18 cellular contexts compared by ENCODE assay signal in the genomic region with DNA sequence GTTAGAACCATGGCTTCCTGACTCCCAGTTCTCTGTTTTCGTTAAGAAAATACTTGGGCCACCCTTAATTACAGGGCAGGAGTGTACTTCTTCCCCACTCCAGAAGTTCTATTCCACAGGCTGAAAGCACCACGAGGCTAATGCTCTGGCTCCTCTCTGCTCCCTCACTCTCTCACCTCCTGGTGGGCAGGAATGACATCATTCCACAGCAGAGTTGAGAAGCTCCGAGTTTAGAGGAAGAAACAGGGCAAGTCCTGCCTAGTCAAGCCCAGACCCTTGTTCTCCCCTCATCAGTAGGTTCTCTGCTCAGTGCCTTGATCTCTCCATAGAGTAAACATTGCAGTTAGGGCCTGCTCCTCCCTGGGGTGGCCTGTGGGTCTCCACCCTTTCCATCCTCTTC.
DNase-seq lines count a peak whose midpoint lies in the region; ATAC-seq and TF ChIP-seq lines count a peak whose summit lies in the region.
"Had no signal": no experiment of that assay in that cellular context is flagged by ENCODE, and none has a peak within 500 bp of the region (broad histone marks: within the 10 kb centered on the region; RNA-seq: fewer than 3 reads in every experiment).

No MANE protein-coding gene starts in this region.

- H3K36me3 Mint-ChIP-seq in endodermal cell (ENCODE audit: low read depth) (no peaks in the 10 kb centered on the region), T-cell (no peaks in the 10 kb centered on the region)

- H3K23ac ChIP-seq in mesendoderm (ENCODE audit: low read length): no peak overlapping the region

- H3K4me3 ChIP-seq in endodermal cell (ENCODE audit: low read length): no peak overlapping the region
- H3K4me3 ChIP-seq in mesendoderm (ENCODE audit: low read length): no peak overlapping the region
- H3K4me3 ChIP-seq: A549, GM23338 had no signal

- H3K4me1 ChIP-seq in endodermal cell (ENCODE audit: control insufficient read depth, insufficient read depth, low read length) (peaks cover 6% of the 10 kb centered on the region), mesendoderm (ENCODE audit: control insufficient read depth, low read depth, low read length) (no peaks in the 10 kb centered on the region)
- H3K4me1 ChIP-seq: A549 had no signal

- WGBS in endodermal cell (ENCODE audit: insufficient coverage in 1 of 2, insufficient read length in 1 of 2), 2 experiments: 66 to 75% methylated on average over 2 to 3 of the region's 3 CpGs
- WGBS in mesendoderm (ENCODE audit: extremely low coverage, insufficient coverage, low lambda C conversion rate): no CpG with 5 or more reads among the region's 3 CpGs

- no peak overlapping the region for H2BK5ac ChIP-seq in mesendoderm (ENCODE audit: low read length)

- H3K4me1 Mint-ChIP-seq in endodermal cell (peaks cover 18% of the 10 kb centered on the region), T-cell (no peaks in the 10 kb centered on the region)

- H3K9me3 Mint-ChIP-seq in endodermal cell (peaks cover 13% of the 10 kb centered on the region), T-cell (peaks cover 0 to 7% (median 3%) of the 10 kb centered on the region in 3 donors)
- H3K9me3 Mint-ChIP-seq: CD4-positive, alpha-beta T cell had no signal

- H3K27me3 ChIP-seq in endodermal cell (ENCODE audit: control insufficient read depth, insufficient read depth, low read length, poor library complexity, severe bottlenecking) (no peaks in the 10 kb centered on the region), mesendoderm (ENCODE audit: insufficient read depth, low read length, poor library complexity) (no peaks in the 10 kb centered on the region)

- H3K27ac Mint-ChIP-seq in endodermal cell: no peak overlapping the region
- no peak overlapping the region for H3K27ac Mint-ChIP-seq in T-cell
- H3K27ac Mint-ChIP-seq: CD4-positive, alpha-beta T cell; GM23338 had no signal

- no peak overlapping the region for H2BK15ac ChIP-seq in mesendoderm (replicated peaks; ENCODE audit: low read depth)

- no peak overlapping the region for H4K8ac ChIP-seq in mesendoderm (ENCODE audit: low read depth, low read length)

- no peak overlapping the region for H3K9ac ChIP-seq in endodermal cell (ENCODE audit: extremely low read depth, low read length, poor library complexity, severe bottlenecking)
- H3K9ac ChIP-seq in mesendoderm (ENCODE audit: low read length): no peak overlapping the region

- POLR2A ChIA-PET in T-cell (lab: Charles Lee): no interaction called here

- no peaks in the 10 kb centered on the region for H3K79me2 ChIP-seq in mesendoderm (ENCODE audit: control insufficient read depth, insufficient read depth, low read length)

- H3K27ac ChIP-seq in endodermal cell (ENCODE audit: low read depth, low read length): no peak overlapping the region
- no peak overlapping the region for H3K27ac ChIP-seq in mesendoderm (ENCODE audit: low read depth, low read length)
- H3K27ac ChIP-seq: 22Rv1, A549, C4-2B, HL-60 had no signal

- no peak overlapping the region for H3K18ac ChIP-seq in mesendoderm (ENCODE audit: low read length)

- no peak overlapping the region for H3K4me2 ChIP-seq in mesendoderm (ENCODE audit: low read length)
- H3K4me2 ChIP-seq: A549, GM23338 had no signal

- no peak overlapping the region for H3K4ac ChIP-seq in mesendoderm (ENCODE audit: low read depth, low read length)

- no peak overlapping the region for H4K5ac ChIP-seq in mesendoderm (ENCODE audit: low read length)

- H3K9me3 ChIP-seq in endodermal cell (ENCODE audit: control insufficient read depth, low read length): peaks cover 10% of the 10 kb centered on the region
- H3K9me3 ChIP-seq: A549, Caco-2 had no signal

- TF ChIP-seq CTCF in endodermal cell (conservative IDR thresholded peaks at IDR 0.05): peak; percentile 36

- H3K4me3 Mint-ChIP-seq in endodermal cell (no peak overlapping the region), T-cell (no peak overlapping the region)
- H3K4me3 Mint-ChIP-seq: CD4-positive, alpha-beta T cell; GM23338 had no signal

- no peaks in the 10 kb centered on the region for H3K27me3 Mint-ChIP-seq in endodermal cell (ENCODE audit: insufficient read depth)
- H3K27me3 Mint-ChIP-seq in T-cell: peaks cover 0 to 3% of the 10 kb centered on the region in 2 donors
- H3K27me3 Mint-ChIP-seq: CD4-positive, alpha-beta T cell had no signal

- peak; percentile 1 for DNase-seq in DMS 273 (lab: John Stamatoyannopoulos, UW; ENCODE audit: unreplicated experiment)
- DNase-seq in DMS 273 treated with DMSO at 0.1 percent for 48 hours (lab: John Stamatoyannopoulos, UW): no peak
- peak; percentile 63 for DNase-seq in endodermal cell
- peak; percentile 63 for DNase-seq in mesendoderm
- peak; percentile 32 for DNase-seq in smooth muscle cell of the brain vasculature (ENCODE audit: low read depth, low spot score)
- DNase-seq in T-cell: no peak
- DNase-seq: AML-193; Caco-2; CD4-positive, alpha-beta T cell; DMS79 treated with DMSO at 0.1 percent for 48 hours; H7 had no signal

- H3K36me3 ChIP-seq in endodermal cell (ENCODE audit: control insufficient read depth, insufficient read depth, low read length) (no peaks in the 10 kb centered on the region), mesendoderm (ENCODE audit: control insufficient read depth, insufficient read depth, low read length) (no peaks in the 10 kb centered on the region)

- H3K79me1 ChIP-seq in mesendoderm (ENCODE audit: low read length): no peaks in the 10 kb centered on the region

- no peak for ATAC-seq in T-cell (replicated peaks in 1 of 4)
- ATAC-seq in GM18511 (IDR thresholded peaks at IDR 0.05; ENCODE audit: unreplicated experiment): no peak
- ATAC-seq in HG03460 (IDR thresholded peaks at IDR 0.05; ENCODE audit: unreplicated experiment): no peak
- ATAC-seq: A549, GM23338 had no signal

- H2BK120ac ChIP-seq in mesendoderm (ENCODE audit: low read depth, low read length): no peak overlapping the region

- CTCF ChIA-PET in T-cell (lab: Charles Lee): no interaction called here

- no peak overlapping the region for H2AK5ac ChIP-seq in mesendoderm (ENCODE audit: low read length)

- no peak overlapping the region for H3K56ac ChIP-seq in mesendoderm (ENCODE audit: low read length)

Comparison
In these comparisons a context has a peak if more than half of its experiments do, and no peak if none do; other contexts are left out.
1. DNase-seq: peak in DMS 273 (single experiment), endodermal cell (single experiment), mesendoderm (single experiment) and smooth muscle cell of the brain vasculature (single experiment); none in DMS 273 treated with DMSO at 0.1 percent for 48 hours (single experiment) and T-cell (0 of 34).